ENCODE assay signal across 8 cellular contexts in the genomic region with DNA sequence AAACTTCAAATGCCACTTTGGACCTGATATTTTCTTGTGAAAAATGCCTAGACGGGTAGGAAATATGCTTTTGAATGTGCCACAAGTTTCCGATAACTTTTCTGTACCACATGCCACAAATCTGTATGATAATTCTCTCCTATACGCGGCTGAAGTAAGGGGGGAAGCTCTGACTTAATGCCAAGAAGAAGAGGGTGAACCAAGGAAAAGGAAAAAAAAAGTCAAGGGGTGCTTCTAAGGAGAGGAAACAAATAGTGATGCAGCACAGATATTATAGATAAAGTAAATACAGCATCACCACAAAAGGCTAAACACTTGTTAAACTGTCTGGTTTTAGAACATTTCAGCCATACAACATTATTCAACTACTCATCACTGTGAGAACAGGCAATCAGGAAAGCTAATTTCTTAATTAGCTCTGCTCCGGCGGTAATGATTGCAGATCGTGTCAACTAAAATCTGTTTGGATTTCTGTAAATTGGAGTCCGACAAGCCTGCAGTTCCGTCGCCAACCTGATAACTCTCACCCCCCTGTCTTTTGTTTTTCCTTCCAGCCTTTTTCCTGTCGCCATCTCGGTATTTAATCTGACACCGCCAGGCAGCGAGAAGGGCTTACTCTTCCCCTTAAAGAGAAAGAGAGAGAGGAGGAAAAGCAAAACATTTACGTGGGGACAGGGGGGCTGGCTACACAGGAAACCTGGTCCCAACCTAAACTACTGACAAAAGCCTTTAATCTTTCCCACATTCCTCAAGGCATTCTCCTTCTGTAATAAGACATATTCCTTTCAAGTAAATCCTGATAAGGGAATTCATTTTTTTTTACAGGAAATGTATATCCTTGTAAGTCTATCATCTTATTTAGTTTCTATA.
DNase-seq lines count a peak whose midpoint lies in the region; ATAC-seq and TF ChIP-seq lines count a peak whose summit lies in the region.

No MANE protein-coding gene starts in this region.

- H3K9ac ChIP-seq in smooth muscle cell (ENCODE audit: low read depth) = peak overlapping the region; percentile 75

- intact Hi-C loops in right cardiac atrium (cut with DNase I) = loop anchor here in 1 of 4 donors (10.0 kb wide), 1 partner anchor 62 kb away; no protein-coding TSS in a partner anchor

- H3K36me3 ChIP-seq in HAP-1 (replicated peaks) (no peaks in the 10 kb centered on the region), smooth muscle cell (ENCODE audit: low read depth) (no peaks in the 10 kb centered on the region)

- peak; percentile 18 for TF ChIP-seq CTCF in smooth muscle cell (IDR thresholded peaks at IDR 0.05; ENCODE audit: borderline replicate concordance, insufficient read depth, poor library complexity, severe bottlenecking)

- peaks cover 98% of the 10 kb centered on the region for H3K79me2 ChIP-seq in smooth muscle cell (ENCODE audit: low read depth)

- peaks cover 13% of the 10 kb centered on the region for H3F3A ChIP-seq in smooth muscle cell (ENCODE audit: low read depth)

- H3K9me3 ChIP-seq in HAP-1 = no peaks in the 10 kb centered on the region
- no peaks in the 10 kb centered on the region for H3K9me3 ChIP-seq in right cardiac atrium (ENCODE audit: control insufficient read depth, low read length)
- H3K9me3 ChIP-seq in smooth muscle cell (replicated peaks; ENCODE audit: low read depth) = no peaks in the 10 kb centered on the region

- in situ Hi-C loops in HAP-1 (cut with MboI; ENCODE audit: low sequenced_read_pairs) = loop anchor here (10.0 kb wide), 1 partner anchor 62 kb away; no protein-coding TSS in a partner anchor

- peaks cover 49% of the 10 kb centered on the region for H3K4me1 ChIP-seq in HAP-1
- peaks cover 19% of the 10 kb centered on the region for H3K4me1 ChIP-seq in right cardiac atrium (ENCODE audit: control insufficient read depth, insufficient read depth, low read length)
- peaks cover 68% of the 10 kb centered on the region for H3K4me1 ChIP-seq in smooth muscle cell (ENCODE audit: low read depth)

- no peak overlapping the region for H3K4me3 ChIP-seq in HAP-1
- H3K4me3 ChIP-seq in right cardiac atrium (ENCODE audit: low read length) = peak overlapping the region; percentile 56
- peak overlapping the region; percentile 28 for H3K4me3 ChIP-seq in smooth muscle cell

- WGBS in right cardiac atrium = 14% methylated on average over 15 of the region's 15 CpGs
- WGBS in smooth muscle cell (ENCODE audit: low lambda C conversion rate) = 14% methylated on average over 15 of the region's 15 CpGs

- peak overlapping the region; percentile 80 for H3K4me2 ChIP-seq in smooth muscle cell

- no peaks in the 10 kb centered on the region for H3K27me3 ChIP-seq in HAP-1 (ENCODE audit: low read depth)
- H3K27me3 ChIP-seq in right cardiac atrium (ENCODE audit: control insufficient read depth, insufficient read depth) = no peaks in the 10 kb centered on the region
- no peaks in the 10 kb centered on the region for H3K27me3 ChIP-seq in smooth muscle cell (ENCODE audit: low read depth)

- H2AFZ ChIP-seq in smooth muscle cell (ENCODE audit: low read depth) = peak overlapping the region; percentile 25

- H3K27ac ChIP-seq in right cardiac atrium (ENCODE audit: low read length) = peak overlapping the region; percentile 75
- H3K27ac ChIP-seq in smooth muscle cell (ENCODE audit: low read depth) = peak overlapping the region; percentile 97

- DNase-seq in HAP-1 (ENCODE audit: low spot score in 2 of 2) (peak; percentile 63 to 65), UCSD-AML1 (lab: John Stamatoyannopoulos, UW; ENCODE audit: unreplicated experiment) (peak; percentile 15), right cardiac atrium (peak; percentile 17 to 57 (median 48)), smooth muscle cell (lab: John Stamatoyannopoulos, UW; ENCODE audit: unreplicated experiment) (no peak), NOMO-1 treated with DMSO at 0.1 percent for 48 hours (lab: John Stamatoyannopoulos, UW; ENCODE audit: unreplicated experiment) (no peak), SIG-M5 treated with dmso at 0.1 percent for 504 hours (lab: John Stamatoyannopoulos, UW; ENCODE audit: unreplicated experiment) (no peak)

- ATAC-seq in right cardiac atrium = peak; percentile 45 to 52
- no peak for ATAC-seq in GM19328 (IDR thresholded peaks at IDR 0.05; ENCODE audit: unreplicated experiment)
- ATAC-seq in HG03354 (IDR thresholded peaks at IDR 0.05; ENCODE audit: poor library complexity, severe bottlenecking, unreplicated experiment) = no peak

- peaks cover 50% of the 10 kb centered on the region for H4K20me1 ChIP-seq in smooth muscle cell (ENCODE audit: low read depth)

Comparison
In these comparisons a context has a peak if more than half of its experiments do, and no peak if none do; other contexts are left out.
1. DNase-seq: peak in HAP-1 (2 of 2), UCSD-AML1 (single experiment) and right cardiac atrium (3 of 3); none in smooth muscle cell (single experiment), NOMO-1 treated with DMSO at 0.1 percent for 48 hours (single experiment) and SIG-M5 treated with dmso at 0.1 percent for 504 hours (single experiment).
2. ATAC-seq: peak in right cardiac atrium (2 of 2); none in GM19328 (single experiment) and HG03354 (single experiment).